Comparison of ENCODE assay signal across 13 cellular contexts in genomic region chr19:13692096-13692495, GRCh38.
DNase-seq lines count a peak whose midpoint lies in the region; ATAC-seq, FAIRE-seq and TF ChIP-seq lines count a peak whose summit lies in the region.
"Had no signal": no experiment of that assay in that cellular context is flagged by ENCODE, and none has a peak within 500 bp of the region (broad histone marks: within the 10 kb centered on the region; RNA-seq: fewer than 3 reads in every experiment).

No MANE protein-coding gene starts in this region.

- no peaks in the 10 kb centered on the region for H3K36me3 ChIP-seq in RWPE2 (ENCODE audit: low read depth)
- no peaks in the 10 kb centered on the region for H3K36me3 ChIP-seq in esophagus muscularis mucosa
- H3K36me3 ChIP-seq: vagina had no signal

- H3K36me3 Mint-ChIP-seq in activated CD4-positive, alpha-beta T cell treated with anti-CD3 and anti-CD28 coated beads for 36 hours (ENCODE audit: low read depth) = no peaks in the 10 kb centered on the region
- H3K36me3 Mint-ChIP-seq in activated CD4-positive, alpha-beta T cell treated with anti-CD3 and anti-CD28 coated beads, Interleukin-2, amount 10 ng/mL, durations not matched to agents 24 days and 14 days (ENCODE audit: low read depth) = no peaks in the 10 kb centered on the region
- H3K36me3 Mint-ChIP-seq: activated naive CD8-positive, alpha-beta T cell treated with anti-CD3 and anti-CD28 coated beads, Interleukin-2, amount 10 ng/mL, durations not matched to agents 7 days and 5 days had no signal

- H3K27ac ChIP-seq in RWPE2 (ENCODE audit: poor library complexity, severe bottlenecking) (no peak overlapping the region), esophagus muscularis mucosa (replicated peaks in 1 of 4) (no peak overlapping the region)
- H3K27ac ChIP-seq: vagina had no signal

- no peak for ATAC-seq in activated CD4-positive, alpha-beta T cell treated with anti-CD3 and anti-CD28 coated beads for 36 hours
- peak; percentile 84 for ATAC-seq in RWPE2 (ENCODE audit: low read depth)
- ATAC-seq: Panc1 had no signal

- H3K4me3 ChIP-seq in RWPE2 (ENCODE audit: severe bottlenecking) (no peak overlapping the region), fibroblast of pulmonary artery (replicated peaks; ENCODE audit: low read depth, low read length) (no peak overlapping the region), esophagus muscularis mucosa (no peak overlapping the region)
- H3K4me3 ChIP-seq: vagina had no signal

- H3K4me1 ChIP-seq in RWPE2 (ENCODE audit: insufficient read depth, poor library complexity, severe bottlenecking) (no peaks in the 10 kb centered on the region), esophagus muscularis mucosa (no peaks in the 10 kb centered on the region)

- peak; percentile 6 for DNase-seq in activated CD4-positive, alpha-beta T cell treated with anti-CD3 and anti-CD28 coated beads for 36 hours
- DNase-seq in activated CD4-positive, alpha-beta T cell treated with anti-CD3 and anti-CD28 coated beads, Interleukin-2, amount 10 ng/mL, durations not matched to agents 24 days and 14 days = no peak
- DNase-seq in RWPE2 (ENCODE audit: low spot score) (peak; percentile 66), fibroblast of pulmonary artery (ENCODE audit: low read depth) (peak; percentile 16), urothelium cell line (ENCODE audit: low spot score) (peak; percentile 70), HuH-7.5 (ENCODE audit: low spot score) (no peak), esophagus muscularis mucosa (ENCODE audit: extremely low spot score) (no peak)
- no peak for DNase-seq in stimulated activated CD4-positive, alpha-beta T cell treated with anti-CD3 and anti-CD28 coated beads, Interleukin-12 subunit alpha, Interleukin-12 subunit beta, amount 100 ng/mL, for 4 hours
- DNase-seq: activated CD4-positive, alpha-beta T cell treated with anti-CD3 and anti-CD28 coated beads, Interleukin-2, amount 10 ng/mL, durations not matched to agents 7 days and 5 days; activated naive CD8-positive, alpha-beta T cell treated with anti-CD3 and anti-CD28 coated beads, Interleukin-2, amount 10 ng/mL, durations not matched to agents 7 days and 5 days; stimulated activated CD4-positive, alpha-beta T cell treated with anti-CD3 and anti-CD28 coated beads, Interleukin-1b, Interleukin-23, amount 100 ng/mL, for 48 hours had no signal

- CTCF ChIA-PET in activated CD4-positive, alpha-beta T cell treated with anti-CD3 and anti-CD28 coated beads for 36 hours (lab: Charles Lee) = interaction anchor here (0.7 kb wide), 1 partner anchor 12 kb away, joined by 3 read pairs; no protein-coding TSS in a partner anchor

- TF ChIP-seq CTCF in RWPE2 (IDR thresholded peaks at IDR 0.05; ENCODE audit: poor library complexity, severe bottlenecking) = no peak
- no peak for TF ChIP-seq CTCF in fibroblast of pulmonary artery (IDR thresholded peaks at IDR 0.05; ENCODE audit: low read length, missing control alignments)
- no peak for TF ChIP-seq CTCF in esophagus muscularis mucosa (IDR thresholded peaks at IDR 0.05)

- TF ChIP-seq POLR2A in esophagus muscularis mucosa (IDR thresholded peaks at IDR 0.05; ENCODE audit: low read depth) = no peak

- H3K4me3 Mint-ChIP-seq in activated CD4-positive, alpha-beta T cell treated with anti-CD3 and anti-CD28 coated beads for 36 hours = no peak overlapping the region
- H3K4me3 Mint-ChIP-seq in activated CD4-positive, alpha-beta T cell treated with anti-CD3 and anti-CD28 coated beads, Interleukin-2, amount 10 ng/mL, durations not matched to agents 24 days and 14 days = no peak overlapping the region
- H3K4me3 Mint-ChIP-seq: activated CD4-positive, alpha-beta T cell treated with anti-CD3 and anti-CD28 coated beads, Interleukin-2, amount 10 ng/mL, durations not matched to agents 7 days and 5 days; activated naive CD8-positive, alpha-beta T cell treated with anti-CD3 and anti-CD28 coated beads, Interleukin-2, amount 10 ng/mL, durations not matched to agents 7 days and 5 days had no signal

- no peak for FAIRE-seq in urothelium cell line (lab: Jason Lieb, UNC)

- no peaks in the 10 kb centered on the region for H3K9me3 Mint-ChIP-seq in activated CD4-positive, alpha-beta T cell treated with anti-CD3 and anti-CD28 coated beads for 36 hours (ENCODE audit: low read depth)
- H3K9me3 Mint-ChIP-seq in activated CD4-positive, alpha-beta T cell treated with anti-CD3 and anti-CD28 coated beads, Interleukin-2, amount 10 ng/mL, durations not matched to agents 24 days and 14 days = no peaks in the 10 kb centered on the region
- H3K9me3 Mint-ChIP-seq: activated CD4-positive, alpha-beta T cell treated with anti-CD3 and anti-CD28 coated beads, Interleukin-2, amount 10 ng/mL, durations not matched to agents 7 days and 5 days had no signal

- no peaks in the 10 kb centered on the region for H3K27me3 ChIP-seq in RWPE2 (ENCODE audit: insufficient read depth, poor library complexity, severe bottlenecking)
- peaks cover 0 to 24% (median 0%) of the 10 kb centered on the region in 4 donors for H3K27me3 ChIP-seq in esophagus muscularis mucosa
- H3K27me3 ChIP-seq: vagina had no signal

- intact Hi-C loops in activated CD4-positive, alpha-beta T cell treated with anti-CD3 and anti-CD28 coated beads for 36 hours (cut with DNase I, micrococcal nuclease) = no loop called here
- intact Hi-C loops in activated CD4-positive, alpha-beta T cell treated with anti-CD3 and anti-CD28 coated beads, Interleukin-2, amount 10 ng/mL, durations not matched to agents 24 days and 14 days (cut with micrococcal nuclease) = no loop called here
- intact Hi-C loops in esophagus muscularis mucosa (cut with DNase I) = no loop called here

- POLR2A ChIA-PET in activated CD4-positive, alpha-beta T cell treated with anti-CD3 and anti-CD28 coated beads for 36 hours (lab: Charles Lee) = interaction anchor here (0.5 to 0.7 kb wide), 2 partner anchors 146 to 261 kb away, joined by 3 to 5 read pairs; no protein-coding TSS in a partner anchor

- WGBS in esophagus muscularis mucosa = 73% methylated on average over 7 of the region's 7 CpGs

- peaks cover 12% of the 10 kb centered on the region for H3K27me3 Mint-ChIP-seq in activated CD4-positive, alpha-beta T cell treated with anti-CD3 and anti-CD28 coated beads for 36 hours
- no peaks in the 10 kb centered on the region for H3K27me3 Mint-ChIP-seq in activated CD4-positive, alpha-beta T cell treated with anti-CD3 and anti-CD28 coated beads, Interleukin-2, amount 10 ng/mL, durations not matched to agents 24 days and 14 days

- H3K27ac Mint-ChIP-seq in activated CD4-positive, alpha-beta T cell treated with anti-CD3 and anti-CD28 coated beads for 36 hours = no peak overlapping the region
- no peak overlapping the region for H3K27ac Mint-ChIP-seq in activated CD4-positive, alpha-beta T cell treated with anti-CD3 and anti-CD28 coated beads, Interleukin-2, amount 10 ng/mL, durations not matched to agents 24 days and 14 days
- H3K27ac Mint-ChIP-seq: activated CD4-positive, alpha-beta T cell treated with anti-CD3 and anti-CD28 coated beads, Interleukin-2, amount 10 ng/mL, durations not matched to agents 7 days and 5 days; activated naive CD8-positive, alpha-beta T cell treated with anti-CD3 and anti-CD28 coated beads, Interleukin-2, amount 10 ng/mL, durations not matched to agents 7 days and 5 days had no signal

- no peaks in the 10 kb centered on the region for H3K4me1 Mint-ChIP-seq in activated CD4-positive, alpha-beta T cell treated with anti-CD3 and anti-CD28 coated beads for 36 hours
- no peaks in the 10 kb centered on the region for H3K4me1 Mint-ChIP-seq in activated CD4-positive, alpha-beta T cell treated with anti-CD3 and anti-CD28 coated beads, Interleukin-2, amount 10 ng/mL, durations not matched to agents 24 days and 14 days
- H3K4me1 Mint-ChIP-seq: activated CD4-positive, alpha-beta T cell treated with anti-CD3 and anti-CD28 coated beads, Interleukin-2, amount 10 ng/mL, durations not matched to agents 7 days and 5 days; activated naive CD8-positive, alpha-beta T cell treated with anti-CD3 and anti-CD28 coated beads, Interleukin-2, amount 10 ng/mL, durations not matched to agents 7 days and 5 days had no signal

- no peak for TF ChIP-seq EP300 in esophagus muscularis mucosa (IDR thresholded peaks at IDR 0.05)

- H3K9me3 ChIP-seq in RWPE2 (ENCODE audit: severe bottlenecking) = no peaks in the 10 kb centered on the region
- H3K9me3 ChIP-seq in esophagus muscularis mucosa = no peaks in the 10 kb centered on the region
- H3K9me3 ChIP-seq: vagina had no signal

Comparison
In these comparisons a context has a peak if more than half of its experiments do, and no peak if none do; other contexts are left out.
1. DNase-seq: peak in activated CD4-positive, alpha-beta T cell treated with anti-CD3 and anti-CD28 coated beads for 36 hours (single experiment), RWPE2 (single experiment), fibroblast of pulmonary artery (single experiment) and urothelium cell line (single experiment); none in activated CD4-positive, alpha-beta T cell treated with anti-CD3 and anti-CD28 coated beads, Interleukin-2, amount 10 ng/mL, durations not matched to agents 24 days and 14 days (single experiment), HuH-7.5 (single experiment), esophagus muscularis mucosa (single experiment) and stimulated activated CD4-positive, alpha-beta T cell treated with anti-CD3 and anti-CD28 coated beads, Interleukin-12 subunit alpha, Interleukin-12 subunit beta, amount 100 ng/mL, for 4 hours (single experiment).